Comparison of ENCODE assay signal across 17 cellular contexts in the genomic region with DNA sequence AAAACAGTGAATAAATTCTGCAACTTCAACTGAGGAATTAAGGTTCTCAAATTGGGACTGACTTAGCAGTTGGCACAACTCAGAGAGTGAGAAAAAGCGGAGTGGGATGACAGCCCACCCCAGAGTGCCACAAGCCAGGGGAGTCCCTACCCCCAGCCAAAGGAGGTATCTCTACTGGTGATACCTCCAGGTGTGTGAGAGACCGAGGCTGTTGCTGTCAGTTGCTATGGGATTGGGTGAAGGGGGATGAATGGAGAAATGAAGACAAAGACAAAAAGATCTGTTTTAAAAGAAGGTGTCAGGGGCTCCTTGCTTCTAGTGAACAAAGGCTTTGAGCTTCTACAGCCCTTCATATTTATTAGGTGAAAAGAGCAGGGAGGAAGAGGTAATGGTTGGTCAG.
DNase-seq lines count a peak whose midpoint lies in the region; ATAC-seq, FAIRE-seq and TF ChIP-seq lines count a peak whose summit lies in the region.
"Had no signal": no experiment of that assay in that cellular context is flagged by ENCODE, and none has a peak within 500 bp of the region (broad histone marks: within the 10 kb centered on the region; RNA-seq: fewer than 3 reads in every experiment).

No MANE protein-coding gene starts in this region.

- no peaks in the 10 kb centered on the region for H3K27me3 Mint-ChIP-seq in Calu3 (ENCODE audit: unreplicated experiment)
- H3K27me3 Mint-ChIP-seq: IgD-negative memory B cell had no signal

- H3K27me3 ChIP-seq in colonic mucosa (no peaks in the 10 kb centered on the region), mucosa of rectum (ENCODE audit: control insufficient read depth in 2 of 2, insufficient read depth in 2 of 2, low read length in 2 of 2) (no peaks in the 10 kb centered on the region), small intestine (ENCODE audit: control insufficient read depth in 2 of 2, insufficient read depth in 2 of 2, low read length in 2 of 2) (no peaks in the 10 kb centered on the region)
- H3K27me3 ChIP-seq: BLaER1 had no signal

- no peak overlapping the region for H3K9ac ChIP-seq in colonic mucosa (ENCODE audit: low read depth in 2 of 2, low read length in 2 of 2)
- no peak overlapping the region for H3K9ac ChIP-seq in mucosa of rectum (ENCODE audit: low read depth in 1 of 2, low read length in 2 of 2)
- H3K9ac ChIP-seq: BLaER1 had no signal

- WGBS in small intestine, 3 donors = 45 to 76% (median 68%) methylated on average over 2 of the region's 2 CpGs

- in situ Hi-C loops in GM13977 (cut with MboI; ENCODE audit: low pct_unique_long_range_greater_than_20kb, low sequenced_read_pairs, unreplicated experiment) = no loop called here

- H3K27ac ChIP-seq in colonic mucosa = peak overlapping the region; percentile 42
- peak overlapping the region; percentile 58 to 60 for H3K27ac ChIP-seq in mucosa of rectum (ENCODE audit: low read depth in 2 of 2, low read length in 2 of 2)
- H3K27ac ChIP-seq in small intestine (ENCODE audit: low read depth in 1 of 2, low read length in 1 of 2) = peak overlapping the region; percentile 2 to 72
- H3K27ac ChIP-seq: BLaER1 had no signal

- H3K9me3 Mint-ChIP-seq in Calu3 (ENCODE audit: low read depth, unreplicated experiment) = peaks cover under 1% of the 10 kb centered on the region

- H3K27ac Mint-ChIP-seq in Calu3 (ENCODE audit: unreplicated experiment) = peak overlapping the region; percentile 81
- H3K27ac Mint-ChIP-seq: CD8-positive, alpha-beta memory T cell; IgD-negative memory B cell had no signal

- ATAC-seq in mucosa of descending colon = no peak
- no peak for ATAC-seq in GM18868 (IDR thresholded peaks at IDR 0.05; ENCODE audit: unreplicated experiment)

- H3K4me3 Mint-ChIP-seq in Calu3 (ENCODE audit: low read depth, unreplicated experiment) = peak overlapping the region; percentile 19
- H3K4me3 Mint-ChIP-seq: CD8-positive, alpha-beta memory T cell; H9; IgD-negative memory B cell had no signal

- intact Hi-C loops in Calu3 (cut with micrococcal nuclease; ENCODE audit: unreplicated experiment) (loop anchor here (2.0 kb wide), 1 partner anchor 162 kb away; no protein-coding TSS in a partner anchor), colonic mucosa (cut with DNase I) (no loop called here), mucosa of descending colon (cut with DNase I, micrococcal nuclease) (no loop called here)

- H3K4me1 ChIP-seq in colonic mucosa (no peaks in the 10 kb centered on the region), mucosa of rectum (ENCODE audit: control insufficient read depth in 2 of 2, insufficient read depth in 2 of 2, low read length in 2 of 2) (peaks cover 14 to 23% of the 10 kb centered on the region in 2 donors), small intestine (ENCODE audit: control insufficient read depth in 2 of 2, insufficient read depth in 1 of 2, low read depth in 1 of 2, low read length in 1 of 2) (no peaks in the 10 kb centered on the region), mucosa of descending colon (ENCODE audit: low read depth) (peaks cover 4% of the 10 kb centered on the region)

- CTCF ChIA-PET in Calu3 (lab: Charles Lee) = interaction anchor here (1.5 to 2.0 kb wide), 2 partner anchors 9 to 207 kb away, joined by 3 to 7 read pairs; a partner anchor contains a TSS

- H3K9me3 ChIP-seq in colonic mucosa = no peaks in the 10 kb centered on the region
- peaks cover 0 to 5% of the 10 kb centered on the region in 2 donors for H3K9me3 ChIP-seq in mucosa of rectum (ENCODE audit: control insufficient read depth in 2 of 2, low read length in 2 of 2)
- H3K9me3 ChIP-seq in small intestine (ENCODE audit: control insufficient read depth, low read depth) = no peaks in the 10 kb centered on the region
- no peaks in the 10 kb centered on the region for H3K9me3 ChIP-seq in mucosa of descending colon
- H3K9me3 ChIP-seq: BLaER1 had no signal

- H3K36me3 ChIP-seq in colonic mucosa (no peaks in the 10 kb centered on the region), mucosa of rectum (ENCODE audit: control insufficient read depth in 2 of 2, insufficient read depth in 2 of 2, low read length in 2 of 2) (no peaks in the 10 kb centered on the region), small intestine (ENCODE audit: control insufficient read depth in 2 of 2, insufficient read depth in 2 of 2, low read length in 2 of 2) (no peaks in the 10 kb centered on the region), mucosa of descending colon (ENCODE audit: low read depth) (no peaks in the 10 kb centered on the region)
- H3K36me3 ChIP-seq: BLaER1 had no signal

- peaks cover 37% of the 10 kb centered on the region for H3K4me1 Mint-ChIP-seq in Calu3 (ENCODE audit: low read depth, unreplicated experiment)
- H3K4me1 Mint-ChIP-seq: CD8-positive, alpha-beta memory T cell; H9; IgD-negative memory B cell had no signal

- DNase-seq in Calu3 (no peak), colonic mucosa (no peak), small intestine (no peak), GM13977 (ENCODE audit: low spot score) (no peak), mucosa of descending colon (no peak), SIG-M5 treated with dmso at 0.1 percent for 504 hours (lab: John Stamatoyannopoulos, UW; ENCODE audit: unreplicated experiment) (no peak)
- DNase-seq: AML-193; CD8-positive, alpha-beta memory T cell; DMS79; GOT3; H9 had no signal

- FAIRE-seq in small intestine (lab: Jason Lieb, UNC) = no peak
- FAIRE-seq: GM12891, GM19239 had no signal

- BruUV-seq in Calu3 (replicated peaks; lab: Mats Ljungman, UMichigan) = no TSS peak

- peaks cover 6% of the 10 kb centered on the region for H3K36me3 Mint-ChIP-seq in Calu3 (ENCODE audit: insufficient read depth, unreplicated experiment)
- H3K36me3 Mint-ChIP-seq: CD8-positive, alpha-beta memory T cell; IgD-negative memory B cell had no signal

- H3K4me3 ChIP-seq in colonic mucosa = no peak overlapping the region
- H3K4me3 ChIP-seq in mucosa of rectum (ENCODE audit: low read length in 2 of 2) = peak overlapping the region in 1 of 2 donors; percentile 10
- H3K4me3 ChIP-seq in small intestine (ENCODE audit: low read depth in 1 of 2, low read length in 2 of 2) = no peak overlapping the region
- H3K4me3 ChIP-seq in mucosa of descending colon = no peak overlapping the region
- H3K4me3 ChIP-seq: BLaER1 had no signal

- TF ChIP-seq CTCF in Calu3 (IDR thresholded peaks at IDR 0.05; ENCODE audit: unreplicated experiment) (no peak), colonic mucosa (IDR thresholded peaks at IDR 0.05) (no peak), GM13977 (IDR thresholded peaks at IDR 0.05; ENCODE audit: extremely low read depth, insufficient read depth, missing control alignments) (no peak), mucosa of descending colon (IDR thresholded peaks at IDR 0.05) (no peak)
